Comparison of ENCODE assay signal across 23 cellular contexts in the genomic region with DNA sequence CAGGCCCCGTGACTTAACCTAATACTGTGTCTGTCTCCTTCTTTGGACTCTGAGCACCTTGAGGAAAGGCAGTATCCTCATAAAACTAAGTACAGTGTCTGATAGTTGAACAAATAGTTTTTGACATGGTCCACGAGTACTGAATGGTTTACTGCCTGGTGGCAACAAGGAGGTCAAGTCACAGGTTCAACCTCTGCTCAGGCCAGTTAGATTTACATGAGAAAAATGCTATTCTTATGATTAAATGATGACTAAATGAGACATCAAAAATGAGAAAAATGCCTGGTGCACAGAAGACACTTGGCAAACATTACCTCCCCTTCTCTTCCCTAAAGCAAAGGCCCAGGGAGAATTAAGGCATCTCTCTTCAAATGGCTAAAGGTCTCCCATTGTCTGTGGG.
"Had no signal": no experiment of that assay in that cellular context is flagged by ENCODE, and none has a peak within 500 bp of the region (broad histone marks: within the 10 kb centered on the region; RNA-seq: fewer than 3 reads in every experiment).

No MANE protein-coding gene starts in this region.

- DNase-seq: activated CD4-positive, alpha-beta T cell treated with anti-CD3 and anti-CD28 coated beads for 1 hour; activated CD4-positive, alpha-beta T cell treated with anti-CD3 and anti-CD28 coated beads, Interleukin-2, amount 50 U/mL, for 4 hours; activated CD8-positive, alpha-beta memory T cell treated with anti-CD3 and anti-CD28 coated beads, Interleukin-2, amount 50 U/mL, for 48 hours; activated naive CD4-positive, alpha-beta T cell treated with anti-CD3 and anti-CD28 coated beads, Interleukin-2, amount 10 ng/mL, durations not matched to agents 7 days and 5 days; activated T-cell treated with anti-CD3 and anti-CD28 coated beads, Interleukin-2, amount 50 U/mL, for 4 hours; effector CD4-positive, alpha-beta T cell; erythroblast; foreskin keratinocyte; hippocampal formation; left ventricle myocardium inferior; naive thymus-derived CD4-positive, alpha-beta T cell; occipital lobe; posterior cingulate gyrus; stimulated activated CD4-positive, alpha-beta T cell treated with anti-CD3 and anti-CD28 coated beads, Interleukin-4, amount 100 ng/mL, for 24 hours; stimulated activated naive CD8-positive, alpha-beta T cell treated with anti-CD3 and anti-CD28 coated beads, Interleukin-15, Interleukin-2, amounts not matched to agents 100 U/mL and 50 U/mL, for 24 hours; T-helper 1 cell; upper lobe of right lung had no signal

- ATAC-seq: activated T-cell treated with anti-CD3 and anti-CD28 coated beads, Interleukin-2, amount 50 U/mL, for 4 hours; foreskin keratinocyte; naive thymus-derived CD4-positive, alpha-beta T cell; stimulated activated naive CD8-positive, alpha-beta T cell treated with anti-CD3 and anti-CD28 coated beads, Interleukin-15, Interleukin-2, amounts not matched to agents 100 U/mL and 50 U/mL, for 24 hours; upper lobe of right lung had no signal

- H3K4me1 Mint-ChIP-seq: activated naive CD4-positive, alpha-beta T cell treated with anti-CD3 and anti-CD28 coated beads, Interleukin-2, amount 10 ng/mL, durations not matched to agents 7 days and 5 days; neural crest cell had no signal

- H3K27ac ChIP-seq: cardiac muscle cell, foreskin keratinocyte, left ventricle myocardium inferior, upper lobe of right lung, WERI-Rb-1 had no signal

- H3K4me1 ChIP-seq: foreskin keratinocyte, left ventricle myocardium inferior, upper lobe of right lung had no signal

- H3K27ac Mint-ChIP-seq: activated naive CD4-positive, alpha-beta T cell treated with anti-CD3 and anti-CD28 coated beads, Interleukin-2, amount 10 ng/mL, durations not matched to agents 7 days and 5 days; activated T-helper 2 cell treated with anti-CD3 and anti-CD28 coated beads, Interferon-gamma antibody, Interleukin-2, Interleukin-4, amounts not matched to agents 10 μg/mL and 5 μg/mL and 100 μg/mL, durations not matched to agents 14 hours and 24 hours and 36 hours; dendritic cell treated with granulocyte-macrophage colony-stimulating factor and Interleukin-4, amounts not matched to agents 40 ng/mL and 50 ng/mL, for 4 days; naive thymus-derived CD4-positive, alpha-beta T cell had no signal

- H3K4me3 ChIP-seq: cardiac muscle cell, left ventricle myocardium inferior, upper lobe of right lung had no signal

- H3K9me3 Mint-ChIP-seq: activated naive CD4-positive, alpha-beta T cell treated with anti-CD3 and anti-CD28 coated beads, Interleukin-2, amount 10 ng/mL, durations not matched to agents 7 days and 5 days; activated T-cell treated with anti-CD3 and anti-CD28 coated beads, Interleukin-2, amount 50 U/mL, for 4 hours; activated T-helper 2 cell treated with anti-CD3 and anti-CD28 coated beads, Interferon-gamma antibody, Interleukin-2, Interleukin-4, amounts not matched to agents 10 μg/mL and 5 μg/mL and 100 μg/mL, durations not matched to agents 14 hours and 24 hours and 36 hours; dendritic cell treated with granulocyte-macrophage colony-stimulating factor and Interleukin-4, amounts not matched to agents 40 ng/mL and 50 ng/mL, for 4 days; naive thymus-derived CD4-positive, alpha-beta T cell; neural crest cell had no signal

- H3K36me3 Mint-ChIP-seq: activated naive CD4-positive, alpha-beta T cell treated with anti-CD3 and anti-CD28 coated beads, Interleukin-2, amount 10 ng/mL, durations not matched to agents 7 days and 5 days had no signal

- H3K27me3 ChIP-seq: cardiac muscle cell, foreskin keratinocyte, upper lobe of right lung had no signal

- H3K27me3 Mint-ChIP-seq: activated naive CD4-positive, alpha-beta T cell treated with anti-CD3 and anti-CD28 coated beads, Interleukin-2, amount 10 ng/mL, durations not matched to agents 7 days and 5 days; dendritic cell treated with granulocyte-macrophage colony-stimulating factor and Interleukin-4, amounts not matched to agents 40 ng/mL and 50 ng/mL, for 4 days; naive thymus-derived CD4-positive, alpha-beta T cell had no signal

- H3K9me3 ChIP-seq: left ventricle myocardium inferior, upper lobe of right lung had no signal

- H3K4me3 Mint-ChIP-seq: activated naive CD4-positive, alpha-beta T cell treated with anti-CD3 and anti-CD28 coated beads, Interleukin-2, amount 10 ng/mL, durations not matched to agents 7 days and 5 days; activated T-cell treated with anti-CD3 and anti-CD28 coated beads, Interleukin-2, amount 50 U/mL, for 4 hours; dendritic cell treated with granulocyte-macrophage colony-stimulating factor and Interleukin-4, amounts not matched to agents 40 ng/mL and 50 ng/mL, for 4 days; naive thymus-derived CD4-positive, alpha-beta T cell; neural crest cell had no signal

- FAIRE-seq: TTC549 had no signal
